ENCODE assay signal across 10 cellular contexts in the genomic region with DNA sequence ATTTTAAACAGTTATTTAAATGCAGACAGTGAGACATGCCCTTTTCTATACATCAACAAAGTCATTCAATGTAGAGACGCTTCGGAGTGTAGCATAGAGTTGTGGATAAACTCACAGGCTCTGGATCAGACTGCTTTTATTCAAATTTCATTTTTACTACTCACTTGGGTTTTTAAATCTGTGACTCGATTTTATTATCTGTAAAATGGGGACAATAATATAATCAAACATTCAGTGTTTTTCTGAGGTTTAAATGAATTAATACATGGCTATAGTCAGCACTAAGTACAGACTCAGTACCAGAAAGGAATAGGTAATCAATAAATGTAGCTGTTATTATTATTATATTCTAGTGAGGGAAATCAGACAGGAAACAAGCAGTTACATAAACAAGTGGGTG. TPM values are rescaled to one million over a fixed set of nuclear protein-coding genes. Genes with fewer than 3 reads are reported as not detected.
"Had no signal": no experiment of that assay in that cellular context is flagged by ENCODE, and none has a peak within 500 bp of the region (broad histone marks: within the 10 kb centered on the region; RNA-seq: fewer than 3 reads in every experiment).

No MANE protein-coding gene starts in this region.

- H3K27ac ChIP-seq: GM23248 had no signal

- FAIRE-seq: H1 had no signal

- DNase-seq: GM23248, GOT3, H7, H9, HCEC 1CT, HFFc6 had no signal

- H3K4me2 ChIP-seq: GM23338 had no signal

- H3K36me3 ChIP-seq: HAP-1 had no signal

- H3K4me1 ChIP-seq: HAP-1 had no signal

- ATAC-seq: GM23338, HCT116 had no signal

- H3K9me3 ChIP-seq: HAP-1 had no signal

- H3K4me3 ChIP-seq: GM23248, GM23338, HAP-1 had no signal

RNA-seq across cellular contexts. Expression of a gene that starts 43.4 kb away (rescaled TPM):
- total RNA-seq: GM23248, HFFc6 had no signal
- polyA plus RNA-seq: GM23248 had no signal
